25 cellular contexts compared by ENCODE assay signal in genomic region chr15:63512148-63512547, GRCh38. TPM values are rescaled to one million over a fixed set of nuclear protein-coding genes. Genes with fewer than 3 reads are reported as not detected.
DNase-seq lines count a peak whose midpoint lies in the region; ATAC-seq and TF ChIP-seq lines count a peak whose summit lies in the region.
"Had no signal": no experiment of that assay in that cellular context is flagged by ENCODE, and none has a peak within 500 bp of the region (broad histone marks: within the 10 kb centered on the region; RNA-seq: fewer than 3 reads in every experiment).

No MANE protein-coding gene starts in this region.

- H3K4me1 ChIP-seq in mammary epithelial cell (ENCODE audit: insufficient read depth, low read length) (peaks cover 31% of the 10 kb centered on the region), subcutaneous abdominal adipose tissue (ENCODE audit: control insufficient read depth in 5 of 5, insufficient read depth in 5 of 5, low read length in 5 of 5) (peaks cover 0 to 80% (median 71%) of the 10 kb centered on the region in 5 donors)
- H3K4me1 ChIP-seq in effector memory CD4-positive, alpha-beta T cell (ENCODE audit: control insufficient read depth, insufficient read depth, low read length, poor library complexity, severe bottlenecking), result peaks cover 81% of the 10 kb centered on the region

- H3K27ac Mint-ChIP-seq in MCF 10A (ENCODE audit: low read depth, unreplicated experiment) (peak overlapping the region; percentile 75), T-cell (peak overlapping the region; percentile 86)
- H3K27ac Mint-ChIP-seq: activated T-helper 2 cell treated with anti-CD3 and anti-CD28 coated beads, Interferon-gamma antibody, Interleukin-2, Interleukin-4, amounts not matched to agents 10 μg/mL and 5 μg/mL and 100 μg/mL, durations not matched to agents 14 hours and 24 hours and 36 hours had no signal

- H3K36me3 Mint-ChIP-seq in MCF 10A (ENCODE audit: insufficient read depth, unreplicated experiment) (no peaks in the 10 kb centered on the region), T-cell (no peaks in the 10 kb centered on the region)

- H3K4me3 Mint-ChIP-seq in MCF 10A (ENCODE audit: unreplicated experiment) (peak overlapping the region; percentile 30), T-cell (peak overlapping the region; percentile 37 to 67 (median 53))

- peaks cover 98% of the 10 kb centered on the region for H3K79me2 ChIP-seq in mammary epithelial cell (ENCODE audit: insufficient read depth, low read length)

- in situ Hi-C loops in mammary epithelial cell (cut with MboI; ENCODE audit: low sequenced_read_pairs in 2 of 2), result no loop called here

- CTCF ChIA-PET in MCF 10A (lab: Yijun Ruan, JAX) (interaction anchor here (0.6 kb wide), 1 partner anchor 840 kb away, joined by 3 read pairs; no protein-coding TSS in a partner anchor), mammary epithelial cell (lab: Charles Lee; ENCODE audit: low non-redundant PET) (no interaction called here), T-cell (lab: Charles Lee) (interaction anchor here in 1 of 2 donors (1.0 to 2.7 kb wide), 2 partner anchors 16 to 25 kb away, joined by 3 to 12 read pairs; no protein-coding TSS in a partner anchor)

- ATAC-seq in T-cell (replicated peaks in 1 of 4) (no peak), HG03280 (IDR thresholded peaks at IDR 0.05; ENCODE audit: unreplicated experiment) (no peak)
- ATAC-seq: esophagus mucosa, gastrocnemius medialis, PC-3, upper lobe of right lung had no signal

- no peaks in the 10 kb centered on the region for H3K9me3 ChIP-seq in mammary epithelial cell (replicated peaks; ENCODE audit: insufficient read depth, low read length)
- no peaks in the 10 kb centered on the region for H3K9me3 ChIP-seq in effector memory CD4-positive, alpha-beta T cell (ENCODE audit: control insufficient read depth, low read length)
- H3K9me3 ChIP-seq in subcutaneous abdominal adipose tissue (ENCODE audit: control insufficient read depth in 5 of 5, low read length in 5 of 5), result no peaks in the 10 kb centered on the region
- H3K9me3 ChIP-seq: ascending aorta, gastrocnemius medialis, upper lobe of right lung had no signal

- POLR2A ChIA-PET in MCF 10A (lab: Yijun Ruan, JAX) (interaction anchor here (0.6 to 14.2 kb wide), 7 partner anchors 7 to 80 kb away, joined by 3 to 366 read pairs (median 27); partner anchors contain the start of gene USP3), T-cell (lab: Charles Lee) (interaction anchor here (0.6 to 1.0 kb wide), 2 partner anchors 14 to 18 kb away, joined by 3 to 15 read pairs; no protein-coding TSS in a partner anchor)

- H3K9ac ChIP-seq in mammary epithelial cell (ENCODE audit: insufficient read depth, low read length) (no peak overlapping the region), subcutaneous abdominal adipose tissue (ENCODE audit: low read length in 5 of 5) (no peak overlapping the region)

- 77% methylated on average over 5 of the region's 5 CpGs for WGBS in mammary epithelial cell (ENCODE audit: low coverage, missing lambda C conversion rate)

- H2AFZ ChIP-seq in mammary epithelial cell (ENCODE audit: low read depth, low read length), result no peak overlapping the region

- H4K20me1 ChIP-seq in mammary epithelial cell (ENCODE audit: insufficient read depth, low read length), result no peaks in the 10 kb centered on the region

- dilution Hi-C loops in mammary epithelial cell (cut with HindIII; ENCODE audit: low sequenced_read_pairs), result no loop called here

- intact Hi-C loops in MCF 10A (cut with micrococcal nuclease), result no loop called here
- intact Hi-C loops in mammary epithelial cell (cut with micrococcal nuclease), result no loop called here

- no TSS peak for BruUV-seq in MCF 10A (replicated peaks; lab: Mats Ljungman, UMichigan)
- no TSS peak for BruUV-seq in mammary epithelial cell (replicated peaks; lab: Mats Ljungman, UMichigan)

- H3K4me3 ChIP-seq in mammary epithelial cell (replicated peaks in 1 of 3; ENCODE audit: insufficient read depth in 1 of 3, low read depth in 2 of 3, low read length in 3 of 3) (no peak overlapping the region), subcutaneous abdominal adipose tissue (ENCODE audit: low read depth in 1 of 5, low read length in 5 of 5) (no peak overlapping the region)
- no peak overlapping the region for H3K4me3 ChIP-seq in effector memory CD4-positive, alpha-beta T cell (ENCODE audit: insufficient read depth, low read depth, low read length, poor library complexity, severe bottlenecking)
- H3K4me3 ChIP-seq: ascending aorta, gastrocnemius medialis, upper lobe of right lung had no signal

- TF ChIP-seq CTCF in MCF 10A (IDR thresholded peaks at IDR 0.05; ENCODE audit: unreplicated experiment) (no peak), mammary epithelial cell (conservative IDR thresholded peaks at IDR 0.05 in 1 of 2, IDR thresholded peaks at IDR 0.05 in 1 of 2; ENCODE audit: extremely low read depth in 1 of 2, insufficient read depth in 1 of 2, low read depth in 1 of 2, low read length in 2 of 2) (no peak)

- DNase-seq in MCF 10A (ENCODE audit: unreplicated experiment) (no peak), mammary epithelial cell (no peak), T-cell (no peak), middle frontal gyrus (ENCODE audit: extremely low spot score, low spot score) (no peak), T-helper 9 cell (no peak)
- no peak for DNase-seq in effector memory CD4-positive, alpha-beta T cell
- DNase-seq: activated CD4-positive, alpha-beta T cell treated with anti-CD3 and anti-CD28 coated beads, Interleukin-2, amount 50 U/mL, for 4 hours; cerebellar nuclear complex; gastrocnemius medialis; HCEC 1CT; Kasumi-1; kidney glomerular epithelial cell; NCI-H1092; NCI-H1930; NCI-H226; PC-3; SHP77; stimulated activated naive CD4-positive, alpha-beta T cell; SW 1271; upper lobe of right lung had no signal

- H3K9me3 Mint-ChIP-seq in MCF 10A (ENCODE audit: unreplicated experiment) (no peaks in the 10 kb centered on the region), T-cell (no peaks in the 10 kb centered on the region)
- H3K9me3 Mint-ChIP-seq: activated T-helper 2 cell treated with anti-CD3 and anti-CD28 coated beads, Interferon-gamma antibody, Interleukin-2, Interleukin-4, amounts not matched to agents 10 μg/mL and 5 μg/mL and 100 μg/mL, durations not matched to agents 14 hours and 24 hours and 36 hours had no signal

- peaks cover 66% of the 10 kb centered on the region for H3K4me1 Mint-ChIP-seq in MCF 10A (ENCODE audit: insufficient read depth, unreplicated experiment)
- H3K4me1 Mint-ChIP-seq in T-cell, result peaks cover 93 to 97% (median 93%) of the 10 kb centered on the region in 3 donors

- no peaks in the 10 kb centered on the region for H3K27me3 ChIP-seq in mammary epithelial cell (ENCODE audit: insufficient read depth, low read length)
- H3K27me3 ChIP-seq in effector memory CD4-positive, alpha-beta T cell (replicated peaks; ENCODE audit: control insufficient read depth, insufficient read depth, low read length, poor library complexity, severe bottlenecking), result no peaks in the 10 kb centered on the region
- no peaks in the 10 kb centered on the region for H3K27me3 ChIP-seq in subcutaneous abdominal adipose tissue (ENCODE audit: control insufficient read depth in 5 of 5, insufficient read depth in 4 of 5, low read length in 5 of 5)
- H3K27me3 ChIP-seq: ascending aorta, gastrocnemius medialis, upper lobe of right lung had no signal

- H3K36me3 ChIP-seq in mammary epithelial cell (ENCODE audit: insufficient read depth, low read length), result no peaks in the 10 kb centered on the region
- no peaks in the 10 kb centered on the region for H3K36me3 ChIP-seq in effector memory CD4-positive, alpha-beta T cell (ENCODE audit: control insufficient read depth, insufficient read depth, low read length)
- no peaks in the 10 kb centered on the region for H3K36me3 ChIP-seq in subcutaneous abdominal adipose tissue (ENCODE audit: control insufficient read depth in 5 of 5, insufficient read depth in 5 of 5, low read length in 5 of 5)
- H3K36me3 ChIP-seq: ascending aorta, gastrocnemius medialis, upper lobe of right lung had no signal

- H3K27ac ChIP-seq in mammary epithelial cell (ENCODE audit: insufficient read depth, low read depth, low read length) (no peak overlapping the region), subcutaneous abdominal adipose tissue (ENCODE audit: low read depth, low read length) (peak overlapping the region; percentile 100)
- peak overlapping the region; percentile 7 for H3K27ac ChIP-seq in effector memory CD4-positive, alpha-beta T cell (ENCODE audit: insufficient read depth, low read length, poor library complexity, severe bottlenecking)
- H3K27ac ChIP-seq: ascending aorta, gastrocnemius medialis, upper lobe of right lung had no signal

- H3K4me2 ChIP-seq in mammary epithelial cell (ENCODE audit: insufficient read depth, low read depth, low read length), result no peak overlapping the region

- H3K27me3 Mint-ChIP-seq in MCF 10A (ENCODE audit: insufficient read depth, unreplicated experiment), result no peaks in the 10 kb centered on the region
- H3K27me3 Mint-ChIP-seq in T-cell, result no peaks in the 10 kb centered on the region

RNA-seq across cellular contexts. Expression of gene USP3, which starts 7.8 kb away (rescaled TPM):
- 59.0 and 70.2 TPM in 2 replicates for total RNA-seq in MCF 10A (2022)
- 10 to 100 TPM; 26.3 to 30.6 TPM for total RNA-seq in mammary epithelial cell
- polyA plus RNA-seq in mammary epithelial cell, result 13.6 TPM
- 50.9 TPM for polyA minus RNA-seq in mammary epithelial cell
- 100 to 1,000 TPM; 123 to 265 (median 130) TPM for total RNA-seq in T-cell
